In the genomic region with DNA sequence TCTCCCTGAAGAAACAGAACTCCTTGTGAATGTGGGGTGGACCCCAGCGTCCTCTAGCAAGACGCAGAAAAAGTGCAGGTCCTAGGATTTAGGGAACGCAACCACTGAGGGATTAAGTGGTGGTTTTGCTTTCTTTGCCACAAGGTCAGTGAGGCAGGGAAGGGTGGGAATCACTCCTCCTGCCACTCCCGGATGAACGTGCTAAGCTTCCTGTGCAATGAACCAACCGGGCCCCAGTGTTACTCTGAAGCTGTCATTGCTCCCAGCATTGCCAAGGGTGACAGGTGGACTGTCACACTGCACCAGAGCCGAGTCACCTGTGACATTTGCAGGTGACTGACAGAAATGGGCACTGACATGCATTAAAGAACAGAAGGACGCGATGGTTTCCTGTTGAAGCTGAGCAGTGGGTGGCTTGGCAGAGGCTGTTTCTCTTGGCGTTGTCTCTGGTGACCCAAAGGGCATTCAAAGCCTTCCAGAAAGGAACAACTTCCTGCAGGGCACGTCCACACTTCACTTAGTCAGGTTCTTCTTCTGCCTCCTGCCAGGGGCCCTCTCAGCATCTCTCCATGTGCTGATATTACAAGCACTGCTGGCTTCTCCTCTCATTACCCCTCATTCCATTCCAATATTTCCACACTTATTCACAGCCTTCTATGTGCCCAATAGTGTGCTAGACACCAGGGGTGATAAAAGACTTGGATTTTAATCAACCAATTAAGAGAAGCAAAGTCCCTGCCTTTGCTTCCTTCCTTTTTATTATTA, we compare ENCODE assay signal across 10 cellular contexts. TPM values are rescaled to one million over a fixed set of nuclear protein-coding genes. Genes with fewer than 3 reads are reported as not detected.
DNase-seq lines count a peak whose midpoint lies in the region.
"Had no signal": no experiment of that assay in that cellular context is flagged by ENCODE, and none has a peak within 500 bp of the region (broad histone marks: within the 10 kb centered on the region; RNA-seq: fewer than 3 reads in every experiment).

No MANE protein-coding gene starts in this region.

- H3K4ac ChIP-seq in neuronal stem cell (ENCODE audit: low read length) = no peak overlapping the region

- H4K91ac ChIP-seq in neuronal stem cell (ENCODE audit: low read depth, low read length, poor library complexity) = no peak overlapping the region

- H3K4me2 ChIP-seq in neuronal stem cell (ENCODE audit: insufficient read depth, low read length, poor library complexity, severe bottlenecking) = no peak overlapping the region

- H4K8ac ChIP-seq in neuronal stem cell (ENCODE audit: low read depth, low read length) = no peak overlapping the region

- no peak overlapping the region for H3K23ac ChIP-seq in neuronal stem cell (ENCODE audit: low read depth, low read length, poor library complexity)

- no peak overlapping the region for H2BK12ac ChIP-seq in neuronal stem cell (ENCODE audit: low read length)

- H3K4me3 ChIP-seq in neuronal stem cell (ENCODE audit: low read length in 2 of 2) = no peak overlapping the region

- H3K9me3 ChIP-seq in neuronal stem cell (replicated peaks in 1 of 2; ENCODE audit: control insufficient read depth in 2 of 2, insufficient read depth in 1 of 2, low read depth in 1 of 2, low read length in 2 of 2) = no peaks in the 10 kb centered on the region

- H3K27me3 ChIP-seq in neuronal stem cell (ENCODE audit: control insufficient read depth in 3 of 3, insufficient read depth in 3 of 3, low read depth in 1 of 3, low read length in 3 of 3) = no peaks in the 10 kb centered on the region

- H3K27ac ChIP-seq in caudate nucleus (ENCODE audit: low read depth, low read length) = peak overlapping the region; percentile 5
- no peak overlapping the region for H3K27ac ChIP-seq in neuronal stem cell (replicated peaks; ENCODE audit: low read length)

- WGBS in neuronal stem cell (ENCODE audit: extremely low coverage in 2 of 2, insufficient read length in 2 of 2, insufficient replicate concordance in 1 of 2), 2 donors = no CpG with 5 or more reads among the region's 11 CpGs

- no peak overlapping the region for H2BK120ac ChIP-seq in neuronal stem cell (ENCODE audit: low read depth, low read length)

- no peak overlapping the region for H2AK5ac ChIP-seq in neuronal stem cell (ENCODE audit: low read depth, low read length)

- DNase-seq in ELR (ENCODE audit: low read depth) = peak; percentile 48
- peak; percentile 71 for DNase-seq in M059J (ENCODE audit: low read depth)
- DNase-seq in caudate nucleus (lab: John Stamatoyannopoulos, UW) = peak in 1 of 61 donors; percentile 84
- no peak for DNase-seq in neuronal stem cell (ENCODE audit: low spot score)
- no peak for DNase-seq in NOMO-1 treated with DMSO at 0.1 percent for 48 hours (lab: John Stamatoyannopoulos, UW; ENCODE audit: unreplicated experiment)
- no peak for DNase-seq in stimulated activated CD4-positive, alpha-beta T cell treated with anti-CD3 and anti-CD28 coated beads, Interleukin-4, amount 100 ng/mL, for 24 hours
- DNase-seq in DMS53 (lab: John Stamatoyannopoulos, UW) = no peak
- no peak for DNase-seq in foreskin melanocyte

- no peak overlapping the region for H3K14ac ChIP-seq in neuronal stem cell (ENCODE audit: low read length)

- no peak overlapping the region for H3K9ac ChIP-seq in neuronal stem cell (ENCODE audit: low read depth, low read length, poor library complexity)

- no peaks in the 10 kb centered on the region for H3K36me3 ChIP-seq in neuronal stem cell (replicated peaks in 1 of 2; ENCODE audit: control insufficient read depth in 2 of 2, insufficient read depth in 2 of 2, low read length in 2 of 2)

- H3K18ac ChIP-seq in neuronal stem cell (ENCODE audit: low read length) = peak overlapping the region; percentile 13

- peaks cover 0 to 7% of the 10 kb centered on the region in 2 donors for H3K4me1 ChIP-seq in neuronal stem cell (ENCODE audit: control insufficient read depth in 2 of 2, insufficient read depth in 1 of 2, low read depth in 1 of 2, low read length in 2 of 2)

- no peak overlapping the region for H2AFZ ChIP-seq in neuronal stem cell (ENCODE audit: low read length)

- H3K79me1 ChIP-seq in neuronal stem cell (ENCODE audit: low read depth, low read length) = no peaks in the 10 kb centered on the region

- H2BK5ac ChIP-seq in neuronal stem cell (ENCODE audit: low read length) = no peak overlapping the region

- H2BK15ac ChIP-seq in neuronal stem cell (ENCODE audit: low read length) = no peak overlapping the region

RNA-seq across cellular contexts. Expression of a gene that starts 9.7 kb away (rescaled TPM):
- 7.1 and 9.8 TPM in 2 replicates for total RNA-seq in M059J (2014; rRNA removed; shearing (Covaris generic))
- 1.2 TPM for polyA plus RNA-seq in neuronal stem cell (2013, experiment 1 of 2)
- polyA plus RNA-seq in neuronal stem cell (2013, experiment 2 of 2) = 1.4 TPM
- total RNA-seq: activated B cell treated with CpG ODN at 0.5 μM for 24 hours; activated T-cell treated with anti-CD3 and anti-CD28 coated beads, Interleukin-2, amount 50 U/mL, for 72 hours had no signal

Comparison
In these comparisons a context has a peak if more than half of its experiments do, and no peak if none do; other contexts are left out.
1. DNase-seq: peak in ELR (single experiment) and M059J (single experiment); none in neuronal stem cell (single experiment), NOMO-1 treated with DMSO at 0.1 percent for 48 hours (single experiment), stimulated activated CD4-positive, alpha-beta T cell treated with anti-CD3 and anti-CD28 coated beads, Interleukin-4, amount 100 ng/mL, for 24 hours (single experiment), DMS53 (single experiment) and foreskin melanocyte (single experiment).